In the genomic region with DNA sequence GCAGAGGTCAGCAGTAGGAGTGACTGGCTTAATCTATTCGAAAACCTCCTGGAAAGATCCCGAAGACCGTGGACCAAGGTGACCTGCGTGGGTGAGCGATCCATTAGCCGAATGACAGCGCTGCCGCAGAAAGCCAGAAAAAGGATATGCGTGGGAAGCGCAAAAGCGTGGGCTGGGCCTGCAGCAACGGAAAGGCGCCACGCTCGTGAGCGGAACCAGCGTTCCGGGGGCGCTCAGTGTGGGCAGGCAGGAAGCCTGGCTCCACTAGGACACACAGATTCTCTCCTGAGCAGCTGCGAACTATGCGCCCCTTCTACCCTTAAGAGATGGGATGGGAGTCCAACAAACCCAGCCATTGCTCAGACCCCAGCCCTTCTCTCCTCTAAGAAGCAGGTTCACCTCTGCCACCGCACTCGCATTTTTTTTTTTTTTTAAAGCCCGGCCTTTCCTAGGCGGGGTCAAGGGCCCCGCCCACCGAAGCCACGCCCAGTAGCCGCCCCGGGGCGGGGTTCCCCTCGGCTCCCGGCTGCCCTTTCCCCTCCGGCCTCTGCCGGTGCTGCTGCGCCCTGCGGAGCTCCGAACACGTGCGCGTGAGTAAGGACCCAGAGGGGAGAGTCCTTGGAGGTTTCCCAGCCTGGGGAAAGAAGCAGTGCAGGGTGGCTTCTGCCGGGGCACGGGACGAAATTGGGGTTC, we compare ENCODE assay signal across 1 cellular context.
A peak's percentile ranks its signal among the peaks of the same experiment; 100 is the strongest.
TF ChIP-seq lines count a peak whose summit lies in the region.

No MANE protein-coding gene starts in this region.

TF ChIP-seq in H1, 55 proteins besides CTCF, POLR2A, EP300 and RAD21:
- TF ChIP-seq TAF1 (IDR thresholded peaks at IDR 0.05; ENCODE audit: low read depth, low read length) (peak; percentile 99), BACH1 (IDR thresholded peaks at IDR 0.05; ENCODE audit: low read length) (no peak), HDAC6 (IDR thresholded peaks at IDR 0.05; ENCODE audit: low read depth, low read length) (no peak), SIX5 (IDR thresholded peaks at IDR 0.05; ENCODE audit: low read depth, low read length) (no peak), CBX5 (IDR thresholded peaks at IDR 0.05; ENCODE audit: low read depth, low read length) (no peak), JUN (IDR thresholded peaks at IDR 0.05; ENCODE audit: low read depth, low read length) (no peak), CREB1 (IDR thresholded peaks at IDR 0.05) (no peak), KDM4A (IDR thresholded peaks at IDR 0.05; ENCODE audit: low read depth, low read length, severe bottlenecking) (no peak), SP2 (IDR thresholded peaks at IDR 0.05; ENCODE audit: low read length) (no peak), NRF1 (IDR thresholded peaks at IDR 0.05; ENCODE audit: low read depth, low read length) (no peak), MAFK (IDR thresholded peaks at IDR 0.05; ENCODE audit: low read depth, low read length) (no peak), SP1 (IDR thresholded peaks at IDR 0.05; ENCODE audit: low read depth, low read length) (peak; percentile 82; the same call in 1 of the 2 replicates), USF2 (IDR thresholded peaks at IDR 0.05; ENCODE audit: low read length) (no peak), ATF3 (IDR thresholded peaks at IDR 0.05; ENCODE audit: insufficient read depth, low read depth, low read length) (no peak), YY1 (IDR thresholded peaks at IDR 0.05; ENCODE audit: low read depth, low read length) (peak; percentile 56; the same call in 1 of the 2 replicates), HDAC2 (IDR thresholded peaks at IDR 0.05; ENCODE audit: borderline replicate concordance in 1 of 2, low read depth in 2 of 2, low read length in 2 of 2) (0 out of 4 replicates have a peak, but pooled peaks of 1 of the 2 experiments have one; percentile 35), KDM5A (IDR thresholded peaks at IDR 0.05; ENCODE audit: low read length) (no peak), SIN3A (conservative IDR thresholded peaks at IDR 0.05 in 1 of 2, IDR thresholded peaks at IDR 0.05 in 1 of 2; ENCODE audit: low read depth in 1 of 2, low read length in 2 of 2) (peak; percentile 43 to 88; a peak in 2 of 4 replicates), EGR1 (IDR thresholded peaks at IDR 0.05; ENCODE audit: borderline replicate concordance, low read depth, low read length) (no peak), TAF7 (optimal IDR thresholded peaks at IDR 0.05; ENCODE audit: borderline replicate concordance, low read depth, low read length) (peak; percentile 99), ZNF274 (IDR thresholded peaks at IDR 0.05; ENCODE audit: borderline replicate concordance, extremely low read depth, low read length) (no peak), ATF2 (IDR thresholded peaks at IDR 0.05; ENCODE audit: low read length) (no peak), BRCA1 (IDR thresholded peaks at IDR 0.05; ENCODE audit: low read depth, low read length) (no peak), CEBPB (IDR thresholded peaks at IDR 0.05; ENCODE audit: low read depth, low read length) (no peak), SUZ12 (IDR thresholded peaks at IDR 0.05; ENCODE audit: low read length) (no peak), RBBP5 (IDR thresholded peaks at IDR 0.05; ENCODE audit: borderline replicate concordance, low read depth, low read length) (peak; percentile 49; the same call in 1 of the 2 replicates), SRF (IDR thresholded peaks at IDR 0.05; ENCODE audit: low read depth, low read length) (no peak), CHD2 (IDR thresholded peaks at IDR 0.05; ENCODE audit: low read length) (no peak), CHD1 (IDR thresholded peaks at IDR 0.05; ENCODE audit: low read depth, low read length) (0 out of 2 replicates have a peak, but pooled peaks have one; percentile 2), POU5F1 (IDR thresholded peaks at IDR 0.05; ENCODE audit: low read depth, low read length) (no peak), GABPA (IDR thresholded peaks at IDR 0.05; ENCODE audit: borderline replicate concordance, insufficient read depth, low read length) (no peak), CHD7 (IDR thresholded peaks at IDR 0.05; ENCODE audit: insufficient replicate concordance, low read length) (no peak), BCL11A (IDR thresholded peaks at IDR 0.05; ENCODE audit: low read depth in 2 of 2, low read length in 2 of 2) (no peak), JUND (IDR thresholded peaks at IDR 0.05; ENCODE audit: low read length) (no peak), CBX8 (IDR thresholded peaks at IDR 0.05; ENCODE audit: borderline replicate concordance, low read depth, low read length) (no peak), NANOG (IDR thresholded peaks at IDR 0.05; ENCODE audit: insufficient read depth, low read depth, low read length, poor library complexity, severe bottlenecking) (no peak), GTF2F1 (IDR thresholded peaks at IDR 0.05; ENCODE audit: borderline replicate concordance, low read depth, low read length) (no peak), TCF12 (IDR thresholded peaks at IDR 0.05; ENCODE audit: low read depth, low read length) (0 out of 2 replicates have a peak, but pooled peaks have one; percentile 41), SP4 (IDR thresholded peaks at IDR 0.05; ENCODE audit: low read length) (peak; percentile 50; the same call in 1 of the 2 replicates), EZH2 (IDR thresholded peaks at IDR 0.05; ENCODE audit: low read depth, low read length, severe bottlenecking) (no peak), CTBP2 (IDR thresholded peaks at IDR 0.05; ENCODE audit: borderline replicate concordance, insufficient read depth, insufficient read length, low read length) (no peak), POLR2AphosphoS5 (IDR thresholded peaks at IDR 0.05; ENCODE audit: low read depth, low read length) (peak; percentile 95), ASH2L (IDR thresholded peaks at IDR 0.05; ENCODE audit: low read length) (peak; percentile 42), SAP30 (IDR thresholded peaks at IDR 0.05; ENCODE audit: insufficient read depth, insufficient replicate concordance, low read length) (peak; percentile 13), SIRT6 (IDR thresholded peaks at IDR 0.05; ENCODE audit: low read length) (no peak), TBP (IDR thresholded peaks at IDR 0.05; ENCODE audit: low read depth, low read length) (peak; percentile 93), PHF8 (conservative IDR thresholded peaks at IDR 0.05; ENCODE audit: low read depth, low read length) (peak; percentile 78)
- TF ChIP-seq, protein P1, sequence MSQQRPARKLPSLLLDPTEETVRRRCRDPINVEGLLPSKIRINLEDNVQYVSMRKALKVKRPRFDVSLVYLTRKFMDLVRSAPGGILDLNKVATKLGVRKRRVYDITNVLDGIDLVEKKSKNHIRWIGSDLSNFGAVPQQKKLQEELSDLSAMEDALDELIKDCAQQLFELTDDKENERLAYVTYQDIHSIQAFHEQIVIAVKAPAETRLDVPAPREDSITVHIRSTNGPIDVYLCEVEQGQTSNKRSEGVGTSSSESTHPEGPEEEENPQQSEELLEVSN (IDR thresholded peaks at IDR 0.05), result peak; percentile 80
- TF ChIP-seq, protein P2, sequence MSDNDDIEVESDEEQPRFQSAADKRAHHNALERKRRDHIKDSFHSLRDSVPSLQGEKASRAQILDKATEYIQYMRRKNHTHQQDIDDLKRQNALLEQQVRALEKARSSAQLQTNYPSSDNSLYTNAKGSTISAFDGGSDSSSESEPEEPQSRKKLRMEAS (IDR thresholded peaks at IDR 0.05), result peak; percentile 98
